16 cellular contexts compared by ENCODE assay signal in the genomic region with DNA sequence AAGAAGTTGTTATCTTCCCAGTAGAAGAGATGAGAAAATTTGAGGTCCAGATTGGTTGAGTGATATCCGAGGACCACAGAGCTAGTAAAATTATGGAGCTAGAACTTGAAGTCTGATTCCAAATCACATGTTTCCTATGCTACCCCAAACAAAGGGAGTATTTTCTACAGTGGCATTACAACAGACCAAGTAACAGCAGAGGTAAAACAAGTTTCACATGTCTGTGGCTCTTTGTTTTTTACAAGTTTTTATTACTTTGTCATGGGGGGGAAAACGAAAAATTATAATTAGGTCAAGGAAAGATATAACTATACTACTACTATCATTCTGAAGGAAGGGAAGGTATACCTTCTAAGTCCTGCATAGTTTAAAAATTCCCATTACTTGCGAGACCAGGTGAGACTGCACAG. TPM values are rescaled to one million over a fixed set of nuclear protein-coding genes. Genes with fewer than 3 reads are reported as not detected.
DNase-seq lines count a peak whose midpoint lies in the region; ATAC-seq, FAIRE-seq and TF ChIP-seq lines count a peak whose summit lies in the region.
"Had no signal": no experiment of that assay in that cellular context is flagged by ENCODE, and none has a peak within 500 bp of the region (broad histone marks: within the 10 kb centered on the region; RNA-seq: fewer than 3 reads in every experiment).

No MANE protein-coding gene starts in this region.

- peaks cover 3% of the 10 kb centered on the region for H3K9me3 ChIP-seq in A673 (ENCODE audit: low read depth, low read length, poor library complexity, severe bottlenecking)
- no peaks in the 10 kb centered on the region for H3K9me3 ChIP-seq in naive thymus-derived CD4-positive, alpha-beta T cell (ENCODE audit: control insufficient read depth in 2 of 3, low read length in 3 of 3)
- H3K9me3 ChIP-seq: left lung, transverse colon had no signal

- H3K27me3 ChIP-seq in A673 (replicated peaks; ENCODE audit: insufficient read depth, low read depth, low read length, poor library complexity): no peaks in the 10 kb centered on the region
- no peaks in the 10 kb centered on the region for H3K27me3 ChIP-seq in naive thymus-derived CD4-positive, alpha-beta T cell (ENCODE audit: control insufficient read depth in 2 of 2, insufficient read depth in 2 of 2, low read length in 2 of 2)
- H3K27me3 ChIP-seq: left lung, transverse colon had no signal

- H3K9me3 Mint-ChIP-seq in activated T-helper 17 cell treated with anti-CD3 and anti-CD28 coated beads, Interleukin-2, amount 50 U/mL, for 72 hours: no peaks in the 10 kb centered on the region
- H3K9me3 Mint-ChIP-seq in naive thymus-derived CD4-positive, alpha-beta T cell: no peaks in the 10 kb centered on the region

- peak overlapping the region; percentile 13 for H3K27ac ChIP-seq in A673 (ENCODE audit: low read depth, low read length, poor library complexity, severe bottlenecking)
- no peak overlapping the region for H3K27ac ChIP-seq in naive thymus-derived CD4-positive, alpha-beta T cell (ENCODE audit: low read depth, low read length)

- no peak overlapping the region for H3K4me3 ChIP-seq in A673 (ENCODE audit: low read depth, low read length, poor library complexity, severe bottlenecking)
- H3K4me3 ChIP-seq in naive thymus-derived CD4-positive, alpha-beta T cell (ENCODE audit: low read length): no peak overlapping the region
- H3K4me3 ChIP-seq: left lung, transverse colon had no signal

- no peak for TF ChIP-seq CTCF in A673 (conservative IDR thresholded peaks at IDR 0.05; ENCODE audit: low read depth, low read length)

- no TSS peak for BruUV-seq in A673 (replicated peaks; lab: Mats Ljungman, UMichigan)

- peaks cover 21% of the 10 kb centered on the region for H3K4me1 ChIP-seq in A673 (ENCODE audit: insufficient read depth, low read length, poor library complexity, severe bottlenecking)
- H3K4me1 ChIP-seq in naive thymus-derived CD4-positive, alpha-beta T cell (ENCODE audit: control insufficient read depth in 2 of 2, insufficient read depth in 2 of 2, low read length in 2 of 2): peaks cover 79 to 92% of the 10 kb centered on the region in 2 donors

- H3K27me3 Mint-ChIP-seq in activated T-helper 17 cell treated with anti-CD3 and anti-CD28 coated beads, Interleukin-2, amount 50 U/mL, for 72 hours: no peaks in the 10 kb centered on the region
- no peaks in the 10 kb centered on the region for H3K27me3 Mint-ChIP-seq in naive thymus-derived CD4-positive, alpha-beta T cell

- no peak for TF ChIP-seq POLR2A in GM12891 (IDR thresholded peaks at IDR 0.05; ENCODE audit: low read depth, low read length)

- peak; percentile 4 for ATAC-seq in activated T-helper 17 cell treated with anti-CD3 and anti-CD28 coated beads, Interleukin-2, amount 50 U/mL, for 72 hours (replicated peaks)
- no peak for ATAC-seq in naive thymus-derived CD4-positive, alpha-beta T cell
- no peak for ATAC-seq in GM21723 (IDR thresholded peaks at IDR 0.05; ENCODE audit: unreplicated experiment)
- ATAC-seq in GM18867 (IDR thresholded peaks at IDR 0.05; ENCODE audit: unreplicated experiment): no peak

- intact Hi-C loops in A673 (cut with micrococcal nuclease; ENCODE audit: unreplicated experiment): no loop called here
- intact Hi-C loops in naive thymus-derived CD4-positive, alpha-beta T cell (cut with micrococcal nuclease): loop anchor here (5.0 kb wide), 2 partner anchors 38 to 42 kb away; no protein-coding TSS in a partner anchor

- H3K4me3 Mint-ChIP-seq in activated T-helper 17 cell treated with anti-CD3 and anti-CD28 coated beads, Interleukin-2, amount 50 U/mL, for 72 hours: peak overlapping the region; percentile 44
- H3K4me3 Mint-ChIP-seq in naive thymus-derived CD4-positive, alpha-beta T cell: peak overlapping the region in 8 of 10 donors; percentile 3 to 74 (median 54)

- CTCF ChIA-PET in A673 (lab: Charles Lee): no interaction called here
- CTCF ChIA-PET in naive thymus-derived CD4-positive, alpha-beta T cell (lab: Charles Lee): interaction anchor here (0.6 to 0.7 kb wide), 2 partner anchors 15 to 129 kb away, joined by 3 read pairs; no protein-coding TSS in a partner anchor

- DNase-seq in A673 (ENCODE audit: low spot score) (no peak), GM12891 (ENCODE audit: insufficient read length, low spot score) (no peak), OCI-M2 (lab: John Stamatoyannopoulos, UW; ENCODE audit: unreplicated experiment) (no peak)
- DNase-seq in naive thymus-derived CD4-positive, alpha-beta T cell: no peak
- DNase-seq in stimulated activated CD4-positive, alpha-beta T cell treated with anti-CD3 and anti-CD28 coated beads, Interleukin-2, amount 100 ng/mL, for 24 hours: no peak
- DNase-seq: activated CD4-positive, alpha-beta T cell treated with anti-CD3 and anti-CD28 coated beads, Interleukin-2, amount 50 U/mL, for 4 hours; activated effector memory CD4-positive, alpha-beta T cell treated with anti-CD3 and anti-CD28 coated beads, Interleukin-2, amount 50 U/mL, for 16 hours; GOT3; left lung; NCI-H1105 treated with DMSO at 0.1 percent for 48 hours; NK-92 treated with Interleukin-12 subunit alpha and Interleukin-12 subunit beta, amount 100 ng/mL, for 24 hours; SHP77; transverse colon had no signal

- H3K4me1 Mint-ChIP-seq in activated T-helper 17 cell treated with anti-CD3 and anti-CD28 coated beads, Interleukin-2, amount 50 U/mL, for 72 hours: peaks cover 76% of the 10 kb centered on the region
- peaks cover 73 to 98% (median 93%) of the 10 kb centered on the region in 7 donors for H3K4me1 Mint-ChIP-seq in naive thymus-derived CD4-positive, alpha-beta T cell

- H3K27ac Mint-ChIP-seq in activated T-helper 17 cell treated with anti-CD3 and anti-CD28 coated beads, Interleukin-2, amount 50 U/mL, for 72 hours: no peak overlapping the region
- H3K27ac Mint-ChIP-seq in naive thymus-derived CD4-positive, alpha-beta T cell: peak overlapping the region in 7 of 9 donors; percentile 0 to 88 (median 55)

- POLR2A ChIA-PET in A673 (lab: Charles Lee; ENCODE audit: low non-redundant PET): no interaction called here
- POLR2A ChIA-PET in naive thymus-derived CD4-positive, alpha-beta T cell (lab: Charles Lee): no interaction called here

- H3K36me3 ChIP-seq in A673 (ENCODE audit: insufficient read depth, low read length, poor library complexity, severe bottlenecking): no peaks in the 10 kb centered on the region
- no peaks in the 10 kb centered on the region for H3K36me3 ChIP-seq in naive thymus-derived CD4-positive, alpha-beta T cell (ENCODE audit: control insufficient read depth in 2 of 3, insufficient read depth in 3 of 3, low read length in 3 of 3)
- H3K36me3 ChIP-seq: left lung, transverse colon had no signal

- peak; percentile 61 for FAIRE-seq in GM12891 (lab: Jason Lieb, UNC)

- peaks cover 24% of the 10 kb centered on the region for H3K36me3 Mint-ChIP-seq in activated T-helper 17 cell treated with anti-CD3 and anti-CD28 coated beads, Interleukin-2, amount 50 U/mL, for 72 hours (ENCODE audit: low read depth)
- peaks cover 0 to 18% (median 0%) of the 10 kb centered on the region in 5 donors for H3K36me3 Mint-ChIP-seq in naive thymus-derived CD4-positive, alpha-beta T cell

TF ChIP-seq in GM12891, 5 proteins besides CTCF, POLR2A, EP300 and RAD21:
- TF ChIP-seq PAX5 (IDR thresholded peaks at IDR 0.05; ENCODE audit: insufficient read depth, low read length, severe bottlenecking) (no peak), TAF1 (IDR thresholded peaks at IDR 0.05; ENCODE audit: low read depth, low read length) (no peak), SPI1 (IDR thresholded peaks at IDR 0.05; ENCODE audit: low read depth, low read length) (no peak), POU2F2 (IDR thresholded peaks at IDR 0.05; ENCODE audit: low read depth, low read length) (no peak), POLR2AphosphoS5 (IDR thresholded peaks at IDR 0.05; ENCODE audit: low read depth, low read length) (no peak)

RNA-seq across cellular contexts. Expression of a gene that starts 49.4 kb away (rescaled TPM):
- 64.9 and 77.6 TPM in 2 replicates for total RNA-seq in A673 (2021)
- 16.8 TPM for polyA plus RNA-seq in GM12891 (2012; ENCODE audit: low read depth, missing spikeins)
- total RNA-seq in activated T-helper 17 cell treated with anti-CD3 and anti-CD28 coated beads, Interleukin-2, amount 50 U/mL, for 72 hours: 100 to 1,000 TPM in 1 of 2 donors, 10 to 100 TPM in 1; 83.6 to 170 TPM
- total RNA-seq in naive thymus-derived CD4-positive, alpha-beta T cell: 100 to 1,000 TPM; 121 to 230 (median 202) TPM
- 10 to 100 TPM; 17.4 to 24.0 TPM for polyA plus RNA-seq in naive thymus-derived CD4-positive, alpha-beta T cell
